Comparison of ENCODE assay signal across 9 cellular contexts in the genomic region with DNA sequence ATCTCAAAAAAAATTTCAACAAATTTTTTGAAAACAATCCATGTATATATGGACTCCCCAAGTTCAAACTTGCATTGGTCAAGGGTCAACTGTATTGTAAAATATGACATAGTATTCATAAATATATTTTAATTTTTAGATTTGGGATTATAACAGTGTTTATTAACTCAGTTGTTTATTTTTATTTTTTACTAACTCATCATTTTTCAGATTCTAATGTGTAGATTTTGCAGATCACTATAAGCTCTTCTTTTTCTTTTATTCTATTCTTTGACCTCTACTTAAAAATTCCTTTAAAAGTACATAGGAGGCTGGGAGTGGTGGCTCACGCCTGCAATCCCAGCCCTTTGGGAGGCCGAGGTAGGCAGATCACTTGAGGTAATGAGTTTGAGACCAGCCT. TPM values are rescaled to one million over a fixed set of nuclear protein-coding genes. Genes with fewer than 3 reads are reported as not detected.
"Had no signal": no experiment of that assay in that cellular context is flagged by ENCODE, and none has a peak within 500 bp of the region (broad histone marks: within the 10 kb centered on the region; RNA-seq: fewer than 3 reads in every experiment).

No MANE protein-coding gene starts in this region.

- ATAC-seq: GM23338 had no signal

- H3K9me3 Mint-ChIP-seq: GM23338, H9 had no signal

- H2AFZ ChIP-seq: GM23338 had no signal

- FAIRE-seq: H1, H54, HepG2 had no signal

- H3K4me3 ChIP-seq: GM23338 had no signal

- DNase-seq: H9, HCEC 1CT, KBM-7 had no signal

- H3K4me2 ChIP-seq: GM23338 had no signal

- H3K27ac ChIP-seq: HL-60 had no signal

- H3K27ac Mint-ChIP-seq: GM23338, H9 had no signal

RNA-seq across cellular contexts. Expression of a gene that starts 8.7 kb away (rescaled TPM):
- total RNA-seq: H1, HepG2, HT1080 had no signal
- polyA plus RNA-seq: GM23338, H1, HepG2 had no signal
